In genomic region chr13:75610466-75610865, GRCh38 we compare ENCODE assay signal across 25 cellular contexts.
"Had no signal": no experiment of that assay in that cellular context is flagged by ENCODE, and none has a peak within 500 bp of the region (broad histone marks: within the 10 kb centered on the region; RNA-seq: fewer than 3 reads in every experiment).

No MANE protein-coding gene starts in this region.

- H3K4me1 ChIP-seq: esophagus squamous epithelium, gastroesophageal sphincter, left ventricle myocardium inferior, lower lobe of right lung, pancreas, right lobe of liver, spleen, testis, transverse colon had no signal

- H3K4me3 Mint-ChIP-seq: effector memory CD8-positive, alpha-beta T cell; memory B cell; nephron; stimulated activated naive B cell treated with anti-CD40 and anti-IgM and Interleukin-4, amounts not matched to agents 10 μg/mL and 1 μg/mL and 100 μg/mL, for 72 hours; stimulated activated naive CD8-positive, alpha-beta T cell treated with anti-CD3 and anti-CD28 coated beads, Interleukin-15, amount 100 ng/mL, for 72 hours had no signal

- FAIRE-seq: pancreas, urothelium cell line had no signal

- DNase-seq: effector memory CD8-positive, alpha-beta T cell; esophagus squamous epithelium; foreskin fibroblast; glutamatergic neuron; islet precursor cell; left ventricle myocardium inferior; lower lobe of right lung; midbrain; occipital lobe; pancreas; retina; right lobe of liver; spleen; stimulated activated CD4-positive, alpha-beta T cell treated with anti-CD3 and anti-CD28 coated beads, Interleukin-15, amount 100 ng/mL, for 24 hours; stimulated activated CD4-positive, alpha-beta T cell treated with anti-CD3 and anti-CD28 coated beads, Interleukin-1b, Interleukin-23, amount 100 ng/mL, for 48 hours; stimulated activated CD4-positive, alpha-beta T cell treated with anti-CD3 and anti-CD28 coated beads, Interleukin-4, amount 100 ng/mL, for 4 hours; stimulated activated naive B cell treated with anti-CD40 and anti-IgM and Interleukin-4, amounts not matched to agents 10 μg/mL and 1 μg/mL and 100 μg/mL, for 72 hours; stimulated activated naive CD8-positive, alpha-beta T cell treated with anti-CD3 and anti-CD28 coated beads, Interleukin-15, amount 100 ng/mL, for 72 hours; testis; transverse colon had no signal

- H3K4me3 ChIP-seq: esophagus squamous epithelium, gastroesophageal sphincter, left ventricle myocardium inferior, lower lobe of right lung, pancreas, right lobe of liver, spleen, testis, transverse colon had no signal

- H3K27me3 Mint-ChIP-seq: effector memory CD8-positive, alpha-beta T cell; memory B cell; progenitor cell of endocrine pancreas; stimulated activated naive B cell treated with anti-CD40 and anti-IgM and Interleukin-4, amounts not matched to agents 10 μg/mL and 1 μg/mL and 100 μg/mL, for 72 hours; stimulated activated naive CD8-positive, alpha-beta T cell treated with anti-CD3 and anti-CD28 coated beads, Interleukin-15, amount 100 ng/mL, for 72 hours had no signal

- H3K9me3 Mint-ChIP-seq: effector memory CD8-positive, alpha-beta T cell; memory B cell; nephron; stimulated activated naive B cell treated with anti-CD40 and anti-IgM and Interleukin-4, amounts not matched to agents 10 μg/mL and 1 μg/mL and 100 μg/mL, for 72 hours; stimulated activated naive CD8-positive, alpha-beta T cell treated with anti-CD3 and anti-CD28 coated beads, Interleukin-15, amount 100 ng/mL, for 72 hours had no signal

- H3K36me3 ChIP-seq: pancreas had no signal

- H3K27ac ChIP-seq: esophagus squamous epithelium, gastroesophageal sphincter, left ventricle myocardium inferior, lower lobe of right lung, pancreas, right lobe of liver, spleen, testis, transverse colon had no signal

- H3K27ac Mint-ChIP-seq: effector memory CD8-positive, alpha-beta T cell; memory B cell; nephron; progenitor cell of endocrine pancreas; stimulated activated naive B cell treated with anti-CD40 and anti-IgM and Interleukin-4, amounts not matched to agents 10 μg/mL and 1 μg/mL and 100 μg/mL, for 72 hours; stimulated activated naive CD8-positive, alpha-beta T cell treated with anti-CD3 and anti-CD28 coated beads, Interleukin-15, amount 100 ng/mL, for 72 hours had no signal

- H3K27me3 ChIP-seq: esophagus squamous epithelium, gastroesophageal sphincter, pancreas, right lobe of liver, spleen, testis, transverse colon had no signal

- H3K9me3 ChIP-seq: esophagus squamous epithelium, gastroesophageal sphincter, left ventricle myocardium inferior, lower lobe of right lung, pancreas, right lobe of liver, spleen, testis, transverse colon had no signal

- H3K4me1 Mint-ChIP-seq: memory B cell; nephron; stimulated activated naive B cell treated with anti-CD40 and anti-IgM and Interleukin-4, amounts not matched to agents 10 μg/mL and 1 μg/mL and 100 μg/mL, for 72 hours; stimulated activated naive CD8-positive, alpha-beta T cell treated with anti-CD3 and anti-CD28 coated beads, Interleukin-15, amount 100 ng/mL, for 72 hours had no signal
